10 cellular contexts compared by ENCODE assay signal in genomic region chr3:69199942-69200341, GRCh38.
A peak's percentile ranks its signal among the peaks of the same experiment; 100 is the strongest.
DNase-seq lines count a peak whose midpoint lies in the region; ATAC-seq and TF ChIP-seq lines count a peak whose summit lies in the region.
"Had no signal": no experiment of that assay in that cellular context is flagged by ENCODE, and none has a peak within 500 bp of the region (broad histone marks: within the 10 kb centered on the region; RNA-seq: fewer than 3 reads in every experiment).

No MANE protein-coding gene starts in this region.

- TF ChIP-seq CTCF in foreskin keratinocyte (conservative IDR thresholded peaks at IDR 0.05) = no peak

- H3K36me3 ChIP-seq in HUES64 (ENCODE audit: insufficient read depth, low read length) (0 out of 2 replicates have a peak, but pooled peaks cover under 1% of the 10 kb centered on the region), skeletal muscle tissue (ENCODE audit: control insufficient read depth in 3 of 3, insufficient read depth in 3 of 3, low read length in 3 of 3) (peaks cover 0 to 14% (median 11%) of the 10 kb centered on the region in 3 donors)

- H3K9me3 Mint-ChIP-seq in activated CD8-positive, alpha-beta T cell treated with anti-CD3 and anti-CD28 coated beads, Interleukin-2, amount 10 ng/mL, durations not matched to agents 7 days and 5 days (ENCODE audit: insufficient read depth) = no peaks in the 10 kb centered on the region
- H3K9me3 Mint-ChIP-seq: IgD-negative memory B cell; stimulated activated naive B cell treated with anti-CD40 and anti-IgM and Interleukin-4, amounts not matched to agents 10 μg/mL and 1 μg/mL and 100 μg/mL, for 72 hours had no signal

- 75% methylated on average over 5 of the region's 6 CpGs for WGBS in HUES64

- peak overlapping the region; percentile 34; the same call in 1 of the 2 replicates for H3K4me3 ChIP-seq in HUES64 (ENCODE audit: low read length)
- H3K4me3 ChIP-seq in skeletal muscle tissue (ENCODE audit: low read length in 3 of 3) = peak overlapping the region; percentile 64 to 66 (median 64)

- H3K4me3 Mint-ChIP-seq in activated CD8-positive, alpha-beta T cell treated with anti-CD3 and anti-CD28 coated beads, Interleukin-2, amount 10 ng/mL, durations not matched to agents 7 days and 5 days = peak overlapping the region; percentile 77

- CTCF ChIA-PET in activated CD8-positive, alpha-beta T cell treated with anti-CD3 and anti-CD28 coated beads, Interleukin-2, amount 10 ng/mL, durations not matched to agents 7 days and 5 days (lab: Charles Lee) = interaction anchor here (0.5 to 4.3 kb wide), 10 partner anchors 10 to 136 kb away, joined by 3 to 37 read pairs (median 6); no protein-coding TSS in a partner anchor

- 0 out of 2 replicates have a peak overlapping the region, but pooled peaks have one; percentile 27 for H3K9ac ChIP-seq in HUES64 (ENCODE audit: low read depth, low read length)
- H3K9ac ChIP-seq in skeletal muscle tissue (ENCODE audit: low read depth in 1 of 3, low read length in 3 of 3) = peak overlapping the region; percentile 40 to 72 (median 69)

- H3K9me3 ChIP-seq in HUES64 (ENCODE audit: insufficient read depth, low read depth, low read length) (no peaks in the 10 kb centered on the region), skeletal muscle tissue (ENCODE audit: control insufficient read depth in 3 of 3, low read length in 3 of 3) (no peaks in the 10 kb centered on the region)

- peaks cover 23% of the 10 kb centered on the region for H3K4me1 ChIP-seq in HUES64 (ENCODE audit: insufficient read depth, low read length)
- peaks cover 28% of the 10 kb centered on the region for H3K4me1 ChIP-seq in foreskin keratinocyte
- H3K4me1 ChIP-seq in skeletal muscle tissue (ENCODE audit: control insufficient read depth in 3 of 3, insufficient read depth in 3 of 3, low read length in 3 of 3) = peaks cover 0 to 8% (median 2%) of the 10 kb centered on the region in 3 donors

- ATAC-seq in activated CD8-positive, alpha-beta T cell treated with anti-CD3 and anti-CD28 coated beads, Interleukin-2, amount 10 ng/mL, durations not matched to agents 7 days and 5 days = peak; percentile 20
- no peak for ATAC-seq in foreskin keratinocyte
- no peak for ATAC-seq in HG02973 (IDR thresholded peaks at IDR 0.05; ENCODE audit: unreplicated experiment)
- no peak for ATAC-seq in activated CD4-positive, CD25-positive, alpha-beta regulatory T cell treated with anti-CD3 and anti-CD28 coated beads, Interleukin-2, amount 50 U/mL, for 24 hours

- no peaks in the 10 kb centered on the region for H3K27me3 Mint-ChIP-seq in activated CD8-positive, alpha-beta T cell treated with anti-CD3 and anti-CD28 coated beads, Interleukin-2, amount 10 ng/mL, durations not matched to agents 7 days and 5 days (ENCODE audit: low read depth)
- H3K27me3 Mint-ChIP-seq: stimulated activated naive B cell treated with anti-CD40 and anti-IgM and Interleukin-4, amounts not matched to agents 10 μg/mL and 1 μg/mL and 100 μg/mL, for 72 hours had no signal

- peaks cover 38% of the 10 kb centered on the region for H3K36me3 Mint-ChIP-seq in activated CD8-positive, alpha-beta T cell treated with anti-CD3 and anti-CD28 coated beads, Interleukin-2, amount 10 ng/mL, durations not matched to agents 7 days and 5 days (ENCODE audit: low read depth)
- H3K36me3 Mint-ChIP-seq: IgD-negative memory B cell; stimulated activated naive B cell treated with anti-CD40 and anti-IgM and Interleukin-4, amounts not matched to agents 10 μg/mL and 1 μg/mL and 100 μg/mL, for 72 hours had no signal

- H3K27me3 ChIP-seq in HUES64 (ENCODE audit: insufficient read depth, low read length) (no peaks in the 10 kb centered on the region), foreskin keratinocyte (no peaks in the 10 kb centered on the region), skeletal muscle tissue (ENCODE audit: control insufficient read depth in 3 of 3, insufficient read depth in 3 of 3, low read length in 3 of 3) (no peaks in the 10 kb centered on the region)

- H3K27ac ChIP-seq in HUES64 (ENCODE audit: low read depth, low read length) = no peak overlapping the region
- H3K27ac ChIP-seq in foreskin keratinocyte = peak overlapping the region; percentile 99
- peak overlapping the region; percentile 78 for H3K27ac ChIP-seq in skeletal muscle tissue (ENCODE audit: low read depth, low read length)

- H3K27ac Mint-ChIP-seq in activated CD8-positive, alpha-beta T cell treated with anti-CD3 and anti-CD28 coated beads, Interleukin-2, amount 10 ng/mL, durations not matched to agents 7 days and 5 days = peak overlapping the region; percentile 82
- H3K27ac Mint-ChIP-seq: stimulated activated naive B cell treated with anti-CD40 and anti-IgM and Interleukin-4, amounts not matched to agents 10 μg/mL and 1 μg/mL and 100 μg/mL, for 72 hours had no signal

- H3K4me1 Mint-ChIP-seq in activated CD8-positive, alpha-beta T cell treated with anti-CD3 and anti-CD28 coated beads, Interleukin-2, amount 10 ng/mL, durations not matched to agents 7 days and 5 days (ENCODE audit: low read depth) = peaks cover 75% of the 10 kb centered on the region

- POLR2A ChIA-PET in activated CD8-positive, alpha-beta T cell treated with anti-CD3 and anti-CD28 coated beads, Interleukin-2, amount 10 ng/mL, durations not matched to agents 7 days and 5 days (lab: Charles Lee) = interaction anchor here (0.6 to 3.4 kb wide), 9 partner anchors 10 to 120 kb away, joined by 3 to 21 read pairs (median 3); partner anchors contain the start of gene UBA3

- DNase-seq in activated CD8-positive, alpha-beta T cell treated with anti-CD3 and anti-CD28 coated beads, Interleukin-2, amount 10 ng/mL, durations not matched to agents 7 days and 5 days = peak; percentile 31
- DNase-seq in foreskin keratinocyte (no peak), NCI-H774 (lab: John Stamatoyannopoulos, UW) (no peak), DMS 273 (lab: John Stamatoyannopoulos, UW; ENCODE audit: unreplicated experiment) (no peak)
- DNase-seq: stimulated activated naive B cell treated with anti-CD40 and anti-IgM and Interleukin-4, amounts not matched to agents 10 μg/mL and 1 μg/mL and 100 μg/mL, for 72 hours had no signal
